ENCODE assay signal across 19 cellular contexts in the genomic region with DNA sequence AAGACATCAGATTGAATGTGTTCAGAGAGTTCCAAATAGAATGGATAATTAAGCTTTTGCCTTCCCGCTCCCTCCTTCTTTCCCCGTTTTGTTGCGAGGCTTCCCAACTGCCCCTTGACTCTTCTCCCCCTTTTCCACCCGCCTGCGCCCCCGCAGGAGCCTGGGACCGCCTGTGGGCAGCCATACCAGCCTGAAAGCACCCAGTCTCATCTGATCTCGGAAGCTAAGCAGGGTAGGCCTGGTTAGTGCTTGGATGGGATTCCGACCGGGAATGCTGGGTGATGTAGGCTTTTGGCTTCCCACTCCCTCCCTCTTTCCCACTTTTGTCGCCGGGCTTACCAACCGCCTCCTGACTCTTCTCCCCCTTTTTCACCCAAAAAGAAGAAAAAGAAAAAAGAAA.
"Had no signal": no experiment of that assay in that cellular context is flagged by ENCODE, and none has a peak within 500 bp of the region (broad histone marks: within the 10 kb centered on the region; RNA-seq: fewer than 3 reads in every experiment).

No MANE protein-coding gene starts in this region.

- H3K27ac Mint-ChIP-seq: memory B cell, nephron progenitor cell, progenitor cell of endocrine pancreas had no signal

- H3K27ac ChIP-seq: coronary artery, gastrocnemius medialis, heart right ventricle, pancreas had no signal

- H3K27me3 Mint-ChIP-seq: memory B cell, naive B cell, progenitor cell of endocrine pancreas had no signal

- H3K4me3 ChIP-seq: coronary artery, gastrocnemius medialis, heart right ventricle, pancreas had no signal

- H3K9me3 ChIP-seq: gastrocnemius medialis, pancreas had no signal

- H3K36me3 ChIP-seq: gastrocnemius medialis, heart right ventricle, pancreas had no signal

- H3K27me3 ChIP-seq: gastrocnemius medialis, heart right ventricle, pancreas had no signal

- H3K4me3 Mint-ChIP-seq: memory B cell, naive B cell, nephron progenitor cell had no signal

- DNase-seq: central memory CD4-positive, alpha-beta T cell; effector CD8-positive, alpha-beta T cell; gastrocnemius medialis; heart right ventricle; hypothalamus; midbrain; naive B cell; nephron progenitor cell; pancreas; right cardiac atrium; small intestine; stimulated activated CD4-positive, alpha-beta T cell treated with anti-CD3 and anti-CD28 coated beads, Interleukin-2, amount 100 ng/mL, for 48 hours; stimulated activated naive CD4-positive, alpha-beta T cell treated with Interleukin-2 at 50 U/mL for 16 hours; trophoblast cell had no signal

- H3K4me1 ChIP-seq: gastrocnemius medialis, pancreas had no signal

- H3K9me3 Mint-ChIP-seq: memory B cell had no signal

- ATAC-seq: esophagus mucosa, gastrocnemius medialis, heart right ventricle, left lobe of liver, pancreas, right cardiac atrium had no signal

- H3K4me1 Mint-ChIP-seq: nephron progenitor cell had no signal
